1 cellular context compared by ENCODE assay signal in the genomic region with DNA sequence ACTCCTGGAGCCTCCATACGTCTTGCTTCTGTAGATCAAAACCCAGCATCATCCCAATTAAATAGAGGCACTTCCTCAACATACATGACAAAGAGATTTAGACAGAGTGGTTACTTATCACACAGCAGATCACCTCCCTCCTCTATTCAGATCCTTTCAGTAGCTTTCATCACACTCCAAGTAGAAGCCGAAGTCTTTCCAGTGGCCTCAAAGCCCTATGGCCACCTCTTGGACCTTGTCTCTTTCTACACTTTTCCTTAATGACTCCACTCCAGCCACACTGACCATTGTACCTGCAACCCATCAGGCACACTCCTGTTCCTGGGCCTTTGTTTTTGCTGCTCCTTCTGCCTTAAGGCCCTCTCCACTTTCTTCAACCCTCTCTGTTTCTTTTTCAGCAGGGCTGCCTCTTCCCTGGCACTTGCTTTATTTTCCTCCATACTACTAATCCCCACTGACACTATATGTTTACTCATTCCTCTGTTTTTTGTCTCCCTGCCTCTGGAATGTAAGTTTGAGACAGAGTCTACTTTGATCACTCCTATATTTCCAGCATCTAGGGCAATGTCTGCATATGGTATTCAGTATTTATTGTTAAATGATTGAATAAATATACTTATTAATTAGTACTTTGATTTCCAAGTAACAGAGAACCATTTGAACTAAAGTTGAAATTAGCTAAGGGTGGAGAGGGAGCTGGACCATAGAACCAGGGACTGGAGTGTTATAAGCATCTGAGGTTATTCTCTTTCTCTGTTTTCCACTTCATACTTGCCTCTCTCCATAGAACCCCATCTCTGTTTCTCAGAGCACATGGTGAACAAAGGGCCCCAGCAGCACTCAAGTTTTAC.
TF ChIP-seq lines count a peak whose summit lies in the region.

No MANE protein-coding gene starts in this region.

TF ChIP-seq in K562, 482 proteins besides CTCF, POLR2A, EP300 and RAD21 (continues in another document):
- TF ChIP-seq POLR2H (tag; IDR thresholded peaks at IDR 0.05; ENCODE audit: low read depth) (peak; percentile 83), MECOM (CRISPR knock-in tag; IDR thresholded peaks at IDR 0.05) (peak; percentile 58; the same call in 1 of the 2 replicates), CCAR2 (IDR thresholded peaks at IDR 0.05; ENCODE audit: low read depth, low read length) (no peak), ZNF408 (CRISPR knock-in tag; IDR thresholded peaks at IDR 0.05; ENCODE audit: low read depth) (no peak), RCOR1 (IDR thresholded peaks at IDR 0.05; ENCODE audit: borderline replicate concordance in 1 of 2, low read depth in 2 of 2, low read length in 2 of 2) (peak; percentile 28 to 74; a peak in 2 of 4 replicates), TEAD4 (IDR thresholded peaks at IDR 0.05; ENCODE audit: low read length) (peak; percentile 30; the same call in 1 of the 2 replicates), TEAD4 (CRISPR knock-in tag; IDR thresholded peaks at IDR 0.05; ENCODE audit: borderline replicate concordance) (no peak), JUN (IDR thresholded peaks at IDR 0.05; ENCODE audit: borderline replicate concordance, low read depth, low read length) (peak; percentile 28; the same call in 1 of the 2 replicates), JUN (CRISPR knock-in tag; IDR thresholded peaks at IDR 0.05; ENCODE audit: borderline replicate concordance) (no peak), SMAD3 (CRISPR knock-in tag; conservative IDR thresholded peaks at IDR 0.05) (peak; percentile 77; the same call in 1 of the 2 replicates), TRIM24 (IDR thresholded peaks at IDR 0.05) (peak; percentile 75 to 93; a peak in 2 of 4 replicates), PPARD (CRISPR knock-in tag; IDR thresholded peaks at IDR 0.05) (no peak), HIVEP1 (CRISPR knock-in tag; IDR thresholded peaks at IDR 0.05) (0 out of 2 replicates have a peak, but pooled peaks have one; percentile 49), ZSCAN32 (CRISPR knock-in tag; IDR thresholded peaks at IDR 0.05) (peak; percentile 63), MYC (IDR thresholded peaks at IDR 0.05; ENCODE audit: low read depth, low read length) (peak; percentile 34; the same call in 1 of the 2 replicates), MYC (CRISPR knock-in tag; IDR thresholded peaks at IDR 0.05; ENCODE audit: borderline replicate concordance, low read depth) (no peak), ZNF766 (CRISPR knock-in tag; conservative IDR thresholded peaks at IDR 0.05) (peak; percentile 75; the same call in 1 of the 2 replicates), TAF7 (tag; IDR thresholded peaks at IDR 0.05) (peak; percentile 79; the same call in 1 of the 2 replicates), ARHGAP35 (IDR thresholded peaks at IDR 0.05; ENCODE audit: partially characterized antibody) (no peak), LEF1 (IDR thresholded peaks at IDR 0.05) (peak; percentile 75; the same call in 1 of the 2 replicates), ZNF239 (CRISPR knock-in tag; IDR thresholded peaks at IDR 0.05) (peak; percentile 59), NFRKB (IDR thresholded peaks at IDR 0.05; ENCODE audit: low read depth) (peak; percentile 78; the same call in 1 of the 2 replicates), MLLT1 (IDR thresholded peaks at IDR 0.05) (no peak), TSHZ1 (CRISPR knock-in tag; IDR thresholded peaks at IDR 0.05) (0 out of 2 replicates have a peak, but pooled peaks have one; percentile 48), SLC30A9 (CRISPR knock-in tag; IDR thresholded peaks at IDR 0.05) (no peak), MEF2D (tag; conservative IDR thresholded peaks at IDR 0.05; ENCODE audit: low read depth) (peak; percentile 52; the same call in 1 of the 2 replicates), SMAD4 (CRISPR knock-in tag; conservative IDR thresholded peaks at IDR 0.05) (peak; percentile 72), CEBPG (CRISPR knock-in tag; IDR thresholded peaks at IDR 0.05) (peak; percentile 86), CEBPG (tag; conservative IDR thresholded peaks at IDR 0.05 in 1 of 2, IDR thresholded peaks at IDR 0.05 in 1 of 2) (peak; percentile 76 to 91), MAFK (IDR thresholded peaks at IDR 0.05; ENCODE audit: low read length) (peak; percentile 35; the same call in 1 of the 2 replicates), ARID4B (CRISPR knock-in tag; IDR thresholded peaks at IDR 0.05) (no peak), GTF2A2 (tag; IDR thresholded peaks at IDR 0.05) (no peak; the same call in 1 of the 2 replicates), ELK1 (CRISPR knock-in tag; IDR thresholded peaks at IDR 0.05) (no peak), MEIS2 (IDR thresholded peaks at IDR 0.05; ENCODE audit: partially characterized antibody) (peak; percentile 72), EP400 (IDR thresholded peaks at IDR 0.05) (peak; percentile 25; the same call in 1 of the 2 replicates), BRD9 (IDR thresholded peaks at IDR 0.05; ENCODE audit: low read depth, partially characterized antibody) (peak; percentile 58)
- TF ChIP-seq, protein P1, sequence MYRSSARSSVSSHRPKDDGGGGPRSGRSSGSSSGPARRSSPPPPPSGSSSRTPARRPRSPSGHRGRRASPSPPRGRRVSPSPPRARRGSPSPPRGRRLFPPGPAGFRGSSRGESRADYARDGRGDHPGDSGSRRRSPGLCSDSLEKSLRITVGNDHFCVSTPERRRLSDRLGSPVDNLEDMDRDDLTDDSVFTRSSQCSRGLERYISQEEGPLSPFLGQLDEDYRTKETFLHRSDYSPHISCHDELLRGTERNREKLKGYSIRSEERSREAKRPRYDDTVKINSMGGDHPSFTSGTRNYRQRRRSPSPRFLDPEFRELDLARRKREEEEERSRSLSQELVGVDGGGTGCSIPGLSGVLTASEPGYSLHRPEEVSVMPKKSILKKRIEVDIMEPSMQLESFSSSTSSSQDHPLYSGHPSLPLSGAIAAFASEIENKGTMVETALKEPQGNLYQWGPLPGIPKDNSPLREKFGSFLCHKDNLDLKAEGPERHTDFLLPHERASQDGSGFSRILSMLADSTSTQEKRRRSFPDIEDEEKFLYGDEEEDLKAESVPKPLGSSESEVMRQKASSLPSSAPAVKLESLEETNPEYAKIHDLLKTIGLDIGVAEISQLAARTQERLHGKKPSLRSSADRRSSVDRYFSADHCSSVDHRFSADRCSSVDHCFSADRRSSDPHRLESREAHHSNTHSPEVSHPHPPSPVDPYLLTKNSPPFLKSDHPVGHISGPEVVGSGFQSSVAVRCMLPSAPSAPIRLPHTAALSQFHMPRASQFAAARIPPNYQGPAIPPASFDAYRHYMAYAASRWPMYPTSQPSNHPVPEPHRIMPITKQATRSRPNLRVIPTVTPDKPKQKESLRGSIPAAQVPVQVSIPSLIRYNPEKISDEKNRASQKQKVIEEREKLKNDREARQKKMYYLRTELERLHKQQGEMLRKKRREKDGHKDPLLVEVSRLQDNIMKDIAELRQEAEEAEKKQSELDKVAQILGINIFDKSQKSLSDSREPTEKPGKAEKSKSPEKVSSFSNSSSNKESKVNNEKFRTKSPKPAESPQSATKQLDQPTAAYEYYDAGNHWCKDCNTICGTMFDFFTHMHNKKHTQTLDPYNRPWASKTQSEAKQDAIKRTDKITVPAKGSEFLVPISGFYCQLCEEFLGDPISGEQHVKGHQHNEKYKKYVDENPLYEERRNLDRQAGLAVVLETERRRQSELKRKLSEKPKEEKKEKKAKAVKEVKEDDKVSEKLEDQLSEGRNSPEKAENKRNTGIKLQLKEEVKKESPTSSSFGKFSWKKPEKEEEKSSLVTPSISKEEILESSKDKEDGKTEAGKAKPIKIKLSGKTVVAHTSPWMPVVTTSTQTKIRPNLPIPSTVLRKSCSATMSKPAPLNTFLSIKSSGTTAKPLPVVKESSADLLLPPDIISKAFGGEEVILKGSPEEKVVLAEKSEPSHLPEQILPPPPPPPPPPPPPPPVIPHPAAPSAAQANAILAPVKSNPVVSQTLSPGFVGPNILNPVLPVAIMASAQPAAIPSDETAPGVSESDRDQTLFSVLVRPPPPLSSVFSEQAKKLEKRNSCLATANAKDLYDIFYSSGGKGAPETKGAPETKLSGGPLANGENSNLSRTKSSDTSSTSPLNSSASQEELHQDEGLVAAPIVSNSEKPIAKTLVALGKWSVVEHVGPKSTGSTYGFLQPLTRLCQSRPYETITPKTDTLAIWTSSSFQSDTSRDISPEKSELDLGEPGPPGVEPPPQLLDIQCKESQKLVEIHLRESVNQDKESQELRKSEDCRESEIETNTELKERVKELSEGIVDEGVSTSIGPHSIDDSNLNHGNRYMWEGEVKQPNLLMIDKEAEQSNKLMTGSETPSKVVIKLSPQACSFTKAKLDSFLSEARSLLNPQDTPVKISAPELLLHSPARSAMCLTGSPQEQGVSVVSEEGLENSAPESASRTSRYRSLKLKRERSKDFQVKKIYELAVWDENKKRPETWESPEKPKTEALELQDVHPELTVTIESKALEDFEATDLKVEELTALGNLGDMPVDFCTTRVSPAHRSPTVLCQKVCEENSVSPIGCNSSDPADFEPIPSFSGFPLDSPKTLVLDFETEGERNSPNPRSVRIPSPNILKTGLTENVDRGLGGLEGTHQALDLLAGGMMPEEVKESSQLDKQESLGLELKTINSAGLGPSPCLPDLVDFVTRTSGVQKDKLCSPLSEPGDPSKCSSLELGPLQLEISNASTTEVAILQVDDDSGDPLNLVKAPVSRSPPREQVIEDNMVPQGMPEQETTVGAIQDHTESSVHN (IDR thresholded peaks at IDR 0.05; ENCODE audit: borderline replicate concordance in 1 of 2, low read depth in 1 of 2): peak in 1 of 2 experiments; percentile 30; a peak in 1 of 4 replicates
